In genomic region chr12:754238-754816, GRCh38 we compare ENCODE assay signal across 8 cellular contexts. TPM values are rescaled to one million over a fixed set of nuclear protein-coding genes. Genes with fewer than 3 reads are reported as not detected.
DNase-seq lines count a peak whose midpoint lies in the region; ATAC-seq and TF ChIP-seq lines count a peak whose summit lies in the region.

No MANE protein-coding gene starts in this region.

- no peaks in the 10 kb centered on the region for H4K20me1 ChIP-seq in OCI-LY1 (ENCODE audit: insufficient read depth, low read length)

- H3K9ac ChIP-seq in OCI-LY1 (ENCODE audit: low read length) = peak overlapping the region; percentile 78

- ATAC-seq in aorta (ENCODE audit: low FRiP score) (no peak), omental fat pad (ENCODE audit: low FRiP score) (no peak), GM18511 (IDR thresholded peaks at IDR 0.05; ENCODE audit: unreplicated experiment) (no peak)

- no peak for TF ChIP-seq CTCF in OCI-LY1 (IDR thresholded peaks at IDR 0.05; ENCODE audit: low read length)
- no peak for TF ChIP-seq CTCF in omental fat pad (IDR thresholded peaks at IDR 0.05)

- peak overlapping the region; percentile 86 for H3K4me3 ChIP-seq in OCI-LY1 (ENCODE audit: low read depth, low read length, poor library complexity, severe bottlenecking)
- H3K4me3 ChIP-seq in mesodermal cell (ENCODE audit: extremely low read depth, insufficient read depth, low read length, poor library complexity, severe bottlenecking) = peak overlapping the region; percentile 87
- H3K4me3 ChIP-seq in aorta (ENCODE audit: low read length in 2 of 2) = peak overlapping the region; percentile 86 to 94

- peaks cover 63% of the 10 kb centered on the region for H3K79me2 ChIP-seq in OCI-LY1 (ENCODE audit: insufficient read depth, low read length)

- H3K27ac ChIP-seq in OCI-LY1 (ENCODE audit: low read depth, low read length, poor library complexity, severe bottlenecking) = peak overlapping the region; percentile 62
- peak overlapping the region; percentile 95 for H3K27ac ChIP-seq in cingulate gyrus (ENCODE audit: low read depth, low read length)
- no peak overlapping the region for H3K27ac ChIP-seq in mesodermal cell (ENCODE audit: low read depth, low read length, severe bottlenecking)
- H3K27ac ChIP-seq in aorta (ENCODE audit: low read depth in 1 of 2, low read length in 2 of 2) = peak overlapping the region in 1 of 2 donors; percentile 2

- H3K9me3 ChIP-seq in OCI-LY1 (ENCODE audit: low read length) = no peaks in the 10 kb centered on the region
- no peaks in the 10 kb centered on the region for H3K9me3 ChIP-seq in mesodermal cell (ENCODE audit: control insufficient read depth, low read length)
- H3K9me3 ChIP-seq in aorta (ENCODE audit: control insufficient read depth, low read length) = no peaks in the 10 kb centered on the region

- DNase-seq in NCI-H2171 treated with DMSO at 0.1 percent for 48 hours (lab: John Stamatoyannopoulos, UW) (peak; percentile 60), NCI-H2171 (lab: John Stamatoyannopoulos, UW) (no peak), aorta (no peak), omental fat pad (ENCODE audit: low spot score) (no peak)

- H3K4me1 ChIP-seq in OCI-LY1 (ENCODE audit: insufficient read depth, low read length, severe bottlenecking) (peaks cover 61% of the 10 kb centered on the region), mesodermal cell (ENCODE audit: control insufficient read depth, insufficient read depth, low read length, poor library complexity, severe bottlenecking) (peaks cover 10% of the 10 kb centered on the region), aorta (ENCODE audit: control insufficient read depth in 1 of 2, insufficient read depth in 2 of 2, low read length in 2 of 2) (no peaks in the 10 kb centered on the region)

- H2AFZ ChIP-seq in OCI-LY1 (ENCODE audit: low read length) = no peak overlapping the region

- no peaks in the 10 kb centered on the region for H3K27me3 ChIP-seq in OCI-LY1 (ENCODE audit: insufficient read depth, low read length)
- H3K27me3 ChIP-seq in aorta (ENCODE audit: control insufficient read depth in 1 of 2, insufficient read depth in 2 of 2, low read length in 1 of 2) = no peaks in the 10 kb centered on the region

- peaks cover 19% of the 10 kb centered on the region for H3K36me3 ChIP-seq in OCI-LY1 (ENCODE audit: insufficient read depth, low read length)
- H3K36me3 ChIP-seq in mesodermal cell (ENCODE audit: control insufficient read depth, insufficient read depth, low read length) = peaks cover 14% of the 10 kb centered on the region
- H3K36me3 ChIP-seq in aorta (ENCODE audit: control insufficient read depth in 1 of 2, insufficient read depth in 2 of 2, low read length in 1 of 2) = no peaks in the 10 kb centered on the region

- peak overlapping the region; percentile 92 for H3K4me2 ChIP-seq in OCI-LY1 (ENCODE audit: low read length)

- WGBS in mesodermal cell (ENCODE audit: insufficient coverage in 2 of 2), 2 experiments = 1 to 3% methylated on average over 12 to 14 of the region's 16 CpGs
- 1% methylated on average over 16 of the region's 16 CpGs for WGBS in aorta, 2 donors

- H3K9me2 ChIP-seq in OCI-LY1 (ENCODE audit: low read depth, low read length) = no peaks in the 10 kb centered on the region

- intact Hi-C loops in aorta (cut with DNase I) = loop anchor here in 1 of 2 donors (5.0 kb wide), 3 partner anchors 53 to 193 kb away; partner anchors contain the start of gene RAD52

- peaks cover 12% of the 10 kb centered on the region; the same call in 1 of the 2 replicates for H3F3A ChIP-seq in OCI-LY1 (ENCODE audit: insufficient read depth, low read length)

RNA-seq across cellular contexts. Expression of gene WNK1, which starts 1.9 kb away (rescaled TPM):
- 95.2 TPM for polyA plus RNA-seq in mesodermal cell (2013, experiment 1 of 2)
- 88.1 TPM for polyA plus RNA-seq in mesodermal cell (2013, experiment 2 of 2)
- 100 to 1,000 TPM; 182 to 226 TPM for total RNA-seq in aorta
- 10 to 100 TPM; 22.3 to 30.4 TPM for polyA plus RNA-seq in aorta
- 100 to 1,000 TPM; 222 to 407 (median 322) TPM for total RNA-seq in omental fat pad
